Comparison of ENCODE assay signal across 18 cellular contexts in the genomic region with DNA sequence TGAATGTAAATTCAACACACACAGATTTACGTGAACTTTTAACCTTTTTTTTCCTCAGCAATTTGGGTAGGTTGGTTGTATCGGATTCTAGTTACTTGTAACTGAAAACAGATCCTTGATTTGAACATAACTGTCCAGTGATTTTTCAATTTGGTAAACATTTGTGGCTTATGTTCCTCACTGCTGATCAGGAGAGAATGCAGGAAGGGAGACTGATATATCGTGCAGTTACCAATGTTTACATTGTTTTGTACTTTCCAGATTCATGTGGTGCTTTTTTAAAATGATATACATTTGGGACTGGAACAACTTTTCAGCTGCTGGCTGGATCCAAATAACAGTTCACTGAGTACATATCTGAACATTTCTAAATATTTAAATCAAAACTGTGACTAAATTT.
A peak's percentile ranks its signal among the peaks of the same experiment; 100 is the strongest.
DNase-seq lines count a peak whose midpoint lies in the region; ATAC-seq, FAIRE-seq and TF ChIP-seq lines count a peak whose summit lies in the region.
"Had no signal": no experiment of that assay in that cellular context is flagged by ENCODE, and none has a peak within 500 bp of the region (broad histone marks: within the 10 kb centered on the region; RNA-seq: fewer than 3 reads in every experiment).

No MANE protein-coding gene starts in this region.

- CTCF ChIA-PET in OCI-LY7 (lab: Charles Lee; ENCODE audit: unreplicated experiment) = no interaction called here
- CTCF ChIA-PET in activated naive CD4-positive, alpha-beta T cell treated with anti-CD3 and anti-CD28 coated beads for 36 hours (lab: Charles Lee) = interaction anchor here (1.1 kb wide), 1 partner anchor 386 kb away, joined by 4 read pairs; no protein-coding TSS in a partner anchor

- H3K9ac ChIP-seq in fibroblast of lung (ENCODE audit: insufficient read depth, low read length) = no peak overlapping the region

- no peaks in the 10 kb centered on the region for H3K27me3 Mint-ChIP-seq in activated naive CD8-positive, alpha-beta T cell treated with anti-CD3 and anti-CD28 coated beads, Interleukin-2, amount 50 U/mL, for 24 hours
- H3K27me3 Mint-ChIP-seq in activated naive CD4-positive, alpha-beta T cell treated with anti-CD3 and anti-CD28 coated beads for 36 hours (ENCODE audit: low read depth) = no peaks in the 10 kb centered on the region
- H3K27me3 Mint-ChIP-seq: IgD-negative memory B cell had no signal

- H3K27me3 ChIP-seq in fibroblast of lung (ENCODE audit: control insufficient read depth, insufficient read depth, low read length) (no peaks in the 10 kb centered on the region), lower lobe of right lung (ENCODE audit: low read depth) (no peaks in the 10 kb centered on the region)
- H3K27me3 ChIP-seq: BE2C had no signal

- peaks cover 11% of the 10 kb centered on the region for H3K9me3 Mint-ChIP-seq in activated naive CD8-positive, alpha-beta T cell treated with anti-CD3 and anti-CD28 coated beads, Interleukin-2, amount 50 U/mL, for 24 hours
- H3K9me3 Mint-ChIP-seq in activated naive CD4-positive, alpha-beta T cell treated with anti-CD3 and anti-CD28 coated beads for 36 hours = no peaks in the 10 kb centered on the region
- H3K9me3 Mint-ChIP-seq: CD8-positive, alpha-beta T cell; IgD-negative memory B cell had no signal

- no peak for DNase-seq in D721Med (ENCODE audit: insufficient read length, low spot score)
- no peak for DNase-seq in OCI-LY7 (ENCODE audit: low spot score)
- DNase-seq in fibroblast of lung (ENCODE audit: low read depth in 2 of 2) = peak; percentile 49 to 93
- peak; percentile 43 for DNase-seq in non-pigmented ciliary epithelial cell (ENCODE audit: low read depth)
- no peak for DNase-seq in activated naive CD8-positive, alpha-beta T cell treated with anti-CD3 and anti-CD28 coated beads, Interleukin-2, amount 50 U/mL, for 24 hours
- no peak for DNase-seq in activated naive CD4-positive, alpha-beta T cell treated with anti-CD3 and anti-CD28 coated beads for 36 hours
- DNase-seq in lower lobe of right lung = no peak
- DNase-seq: BE2C; CD8-positive, alpha-beta T cell; EL; H7; NCI-H1436; NCI-H2081 treated with DMSO at 0.1 percent for 48 hours; NCI-H526 treated with DMSO at 0.1 percent for 48 hours; NK-92 treated with Interleukin-12 subunit alpha and Interleukin-12 subunit beta, amount 100 ng/mL, for 24 hours; PC-9 had no signal

- intact Hi-C loops in OCI-LY7 (cut with micrococcal nuclease; ENCODE audit: unreplicated experiment) = no loop called here
- intact Hi-C loops in activated naive CD4-positive, alpha-beta T cell treated with anti-CD3 and anti-CD28 coated beads for 36 hours (cut with micrococcal nuclease) = no loop called here
- intact Hi-C loops in lower lobe of right lung (cut with DNase I) = no loop called here

- H2AFZ ChIP-seq in OCI-LY7 (ENCODE audit: low read length) = 0 out of 2 replicates have a peak overlapping the region, but pooled peaks have one; percentile 37
- no peak overlapping the region for H2AFZ ChIP-seq in fibroblast of lung (ENCODE audit: low read length)
- H2AFZ ChIP-seq: PC-9 had no signal

- TF ChIP-seq CTCF in D721Med (IDR thresholded peaks at IDR 0.05; ENCODE audit: insufficient read depth, missing control alignments) = no peak
- TF ChIP-seq CTCF in OCI-LY7 (conservative IDR thresholded peaks at IDR 0.05; ENCODE audit: low read length) = no peak
- no peak for TF ChIP-seq CTCF in fibroblast of lung (conservative IDR thresholded peaks at IDR 0.05 in 1 of 2, IDR thresholded peaks at IDR 0.05 in 1 of 2; ENCODE audit: low read depth in 1 of 2, low read length in 2 of 2)
- TF ChIP-seq CTCF in lower lobe of right lung (IDR thresholded peaks at IDR 0.05) = no peak

- H3K4me3 ChIP-seq in OCI-LY7 (ENCODE audit: low read depth, low read length, poor library complexity, severe bottlenecking) (no peak overlapping the region), fibroblast of lung (replicated peaks in 1 of 4; ENCODE audit: control extremely low read depth in 1 of 4, insufficient read depth in 1 of 4, low read depth in 3 of 4, low read length in 4 of 4) (no peak overlapping the region), lower lobe of right lung (no peak overlapping the region)
- H3K4me3 ChIP-seq: PC-9 had no signal

- H3K79me2 ChIP-seq in OCI-LY7 (ENCODE audit: insufficient read depth, low read depth, low read length) (no peaks in the 10 kb centered on the region), fibroblast of lung (ENCODE audit: control insufficient read depth, insufficient read depth, low read length) (no peaks in the 10 kb centered on the region)

- H3K4me3 Mint-ChIP-seq in activated naive CD8-positive, alpha-beta T cell treated with anti-CD3 and anti-CD28 coated beads, Interleukin-2, amount 50 U/mL, for 24 hours = no peak overlapping the region
- no peak overlapping the region for H3K4me3 Mint-ChIP-seq in activated naive CD4-positive, alpha-beta T cell treated with anti-CD3 and anti-CD28 coated beads for 36 hours
- H3K4me3 Mint-ChIP-seq: CD8-positive, alpha-beta T cell; IgD-negative memory B cell had no signal

- H3K36me3 ChIP-seq in OCI-LY7 (ENCODE audit: insufficient read depth, low read length) (no peaks in the 10 kb centered on the region), fibroblast of lung (ENCODE audit: control insufficient read depth, insufficient read depth, low read length) (no peaks in the 10 kb centered on the region), lower lobe of right lung (no peaks in the 10 kb centered on the region)
- H3K36me3 ChIP-seq: BE2C had no signal

- no peaks in the 10 kb centered on the region for H3K9me2 ChIP-seq in OCI-LY7 (ENCODE audit: insufficient read depth, low read length)

- H3K4me2 ChIP-seq in OCI-LY7 (ENCODE audit: low read length) = no peak overlapping the region
- peak overlapping the region; percentile 40 for H3K4me2 ChIP-seq in fibroblast of lung (ENCODE audit: extremely low read depth, insufficient read depth, low read length)
- H3K4me2 ChIP-seq: PC-9 had no signal

- H3K36me3 Mint-ChIP-seq in activated naive CD8-positive, alpha-beta T cell treated with anti-CD3 and anti-CD28 coated beads, Interleukin-2, amount 50 U/mL, for 24 hours (ENCODE audit: low read depth) = peaks cover 3% of the 10 kb centered on the region
- H3K36me3 Mint-ChIP-seq in activated naive CD4-positive, alpha-beta T cell treated with anti-CD3 and anti-CD28 coated beads for 36 hours (ENCODE audit: low read depth) = peaks cover 3% of the 10 kb centered on the region

- BruUV-seq in OCI-LY7 (replicated peaks; lab: Mats Ljungman, UMichigan) = no TSS peak

- H3K9me3 ChIP-seq in OCI-LY7 (ENCODE audit: low read length) = no peaks in the 10 kb centered on the region
- H3K9me3 ChIP-seq in fibroblast of lung (ENCODE audit: control insufficient read depth, insufficient read depth, low read depth, low read length) = no peaks in the 10 kb centered on the region
- H3K9me3 ChIP-seq in lower lobe of right lung = no peaks in the 10 kb centered on the region
- H3K9me3 ChIP-seq: BE2C had no signal

- H4K20me1 ChIP-seq in OCI-LY7 (ENCODE audit: insufficient read depth, low read length) (no peaks in the 10 kb centered on the region), fibroblast of lung (ENCODE audit: control insufficient read depth, extremely low read depth, insufficient read depth, low read length) (no peaks in the 10 kb centered on the region)

- ATAC-seq in activated naive CD8-positive, alpha-beta T cell treated with anti-CD3 and anti-CD28 coated beads, Interleukin-2, amount 50 U/mL, for 24 hours = no peak
- ATAC-seq in GM18498 (IDR thresholded peaks at IDR 0.05; ENCODE audit: unreplicated experiment) (no peak), lower lobe of right lung (no peak)
- ATAC-seq: CD8-positive, alpha-beta T cell had no signal

- FAIRE-seq in D721Med (lab: Jason Lieb, UNC) = peak; percentile 11

- POLR2A ChIA-PET in OCI-LY7 (lab: Charles Lee) = interaction anchor here (0.6 kb wide), 1 partner anchor 388 kb away, joined by 4 read pairs; no protein-coding TSS in a partner anchor

- peaks cover 31% of the 10 kb centered on the region for H3K4me1 Mint-ChIP-seq in activated naive CD8-positive, alpha-beta T cell treated with anti-CD3 and anti-CD28 coated beads, Interleukin-2, amount 50 U/mL, for 24 hours
- H3K4me1 Mint-ChIP-seq in activated naive CD4-positive, alpha-beta T cell treated with anti-CD3 and anti-CD28 coated beads for 36 hours (ENCODE audit: low read depth) = peaks cover 37% of the 10 kb centered on the region

- H3K27ac ChIP-seq in OCI-LY7 (ENCODE audit: low read depth, low read length, poor library complexity, severe bottlenecking) = no peak overlapping the region
- H3K27ac ChIP-seq in fibroblast of lung (ENCODE audit: insufficient read depth, low read length) = peak overlapping the region; percentile 24
- H3K27ac ChIP-seq in lower lobe of right lung = no peak overlapping the region
- H3K27ac ChIP-seq: PC-9 had no signal

- no peak overlapping the region for H3K27ac Mint-ChIP-seq in activated naive CD8-positive, alpha-beta T cell treated with anti-CD3 and anti-CD28 coated beads, Interleukin-2, amount 50 U/mL, for 24 hours
- H3K27ac Mint-ChIP-seq in activated naive CD4-positive, alpha-beta T cell treated with anti-CD3 and anti-CD28 coated beads for 36 hours = no peak overlapping the region
- H3K27ac Mint-ChIP-seq: CD8-positive, alpha-beta T cell; IgD-negative memory B cell had no signal

- H3K4me1 ChIP-seq in OCI-LY7 (ENCODE audit: insufficient read depth, low read length, poor library complexity, severe bottlenecking) = peaks cover 24% of the 10 kb centered on the region
- peaks cover 6% of the 10 kb centered on the region for H3K4me1 ChIP-seq in fibroblast of lung (ENCODE audit: control insufficient read depth, extremely low read depth, insufficient read depth, low read length)
- H3K4me1 ChIP-seq in lower lobe of right lung = peaks cover 16% of the 10 kb centered on the region

Comparison
In these comparisons a context has a peak if more than half of its experiments do, and no peak if none do; other contexts are left out.
1. DNase-seq: peak in fibroblast of lung (2 of 2) and non-pigmented ciliary epithelial cell (single experiment); none in D721Med (single experiment), OCI-LY7 (single experiment), activated naive CD8-positive, alpha-beta T cell treated with anti-CD3 and anti-CD28 coated beads, Interleukin-2, amount 50 U/mL, for 24 hours (single experiment), activated naive CD4-positive, alpha-beta T cell treated with anti-CD3 and anti-CD28 coated beads for 36 hours (single experiment) and lower lobe of right lung (single experiment).